Comparison of ENCODE assay signal across 8 cellular contexts in genomic region chr20:62953167-62953838, GRCh38. TPM values are rescaled to one million over a fixed set of nuclear protein-coding genes. Genes with fewer than 3 reads are reported as not detected.
A peak's percentile ranks its signal among the peaks of the same experiment; 100 is the strongest.
DNase-seq lines count a peak whose midpoint lies in the region; ATAC-seq and TF ChIP-seq lines count a peak whose summit lies in the region.

No MANE protein-coding gene starts in this region.

- peak; percentile 1 for ATAC-seq in GM21619 (IDR thresholded peaks at IDR 0.05; ENCODE audit: unreplicated experiment)
- ATAC-seq in WTC11, result no peak
- ATAC-seq in GM21723 (IDR thresholded peaks at IDR 0.05; ENCODE audit: unreplicated experiment), result no peak
- no peak for ATAC-seq in GM18517 (IDR thresholded peaks at IDR 0.05; ENCODE audit: unreplicated experiment)

- CTCF ChIA-PET in WTC11 (lab: Charles Lee), result interaction anchor here (0.6 to 3.7 kb wide), 15 partner anchors 11 to 567 kb away, joined by 3 to 24 read pairs (median 6); partner anchors contain the start of genes BHLHE23 and TCFL5

- H3K27ac Mint-ChIP-seq in WTC11, result no peak overlapping the region
- H3K27ac Mint-ChIP-seq in stimulated activated naive CD8-positive, alpha-beta T cell treated with anti-CD3 and anti-CD28 coated beads, Interleukin-15, Interleukin-2, amounts not matched to agents 100 ng/mL and 50 ng/mL, for 24 hours, result peak overlapping the region; percentile 65

- peaks cover 26% of the 10 kb centered on the region for H3K36me3 Mint-ChIP-seq in WTC11
- H3K36me3 Mint-ChIP-seq in stimulated activated naive CD8-positive, alpha-beta T cell treated with anti-CD3 and anti-CD28 coated beads, Interleukin-15, Interleukin-2, amounts not matched to agents 100 ng/mL and 50 ng/mL, for 24 hours (ENCODE audit: low read depth), result peaks cover 32% of the 10 kb centered on the region

- no peaks in the 10 kb centered on the region for H3K27me3 Mint-ChIP-seq in WTC11 (ENCODE audit: low read depth)
- H3K27me3 Mint-ChIP-seq in stimulated activated naive CD8-positive, alpha-beta T cell treated with anti-CD3 and anti-CD28 coated beads, Interleukin-15, Interleukin-2, amounts not matched to agents 100 ng/mL and 50 ng/mL, for 24 hours, result no peaks in the 10 kb centered on the region

- peaks cover 17% of the 10 kb centered on the region for H3K4me1 Mint-ChIP-seq in WTC11
- H3K4me1 Mint-ChIP-seq in stimulated activated naive CD8-positive, alpha-beta T cell treated with anti-CD3 and anti-CD28 coated beads, Interleukin-15, Interleukin-2, amounts not matched to agents 100 ng/mL and 50 ng/mL, for 24 hours (ENCODE audit: low read depth), result peaks cover 30% of the 10 kb centered on the region

- POLR2A ChIA-PET in WTC11 (lab: Charles Lee), result no interaction called here

- peak overlapping the region; percentile 65 for H3K4me3 Mint-ChIP-seq in WTC11
- peak overlapping the region; percentile 84 for H3K4me3 Mint-ChIP-seq in stimulated activated naive CD8-positive, alpha-beta T cell treated with anti-CD3 and anti-CD28 coated beads, Interleukin-15, Interleukin-2, amounts not matched to agents 100 ng/mL and 50 ng/mL, for 24 hours

- no peak for TF ChIP-seq CTCF in WTC11 (IDR thresholded peaks at IDR 0.05)

- no peak for DNase-seq in WTC11 (ENCODE audit: low spot score)
- DNase-seq in NCI-H1105 treated with DMSO at 0.1 percent for 48 hours (lab: John Stamatoyannopoulos, UW), result no peak
- no peak for DNase-seq in T-helper 9 cell

- no peaks in the 10 kb centered on the region for H3K9me3 Mint-ChIP-seq in WTC11
- no peaks in the 10 kb centered on the region for H3K9me3 Mint-ChIP-seq in stimulated activated naive CD8-positive, alpha-beta T cell treated with anti-CD3 and anti-CD28 coated beads, Interleukin-15, Interleukin-2, amounts not matched to agents 100 ng/mL and 50 ng/mL, for 24 hours

- H3K4me3 ChIP-seq in iPS-11a (ENCODE audit: low read depth, low read length), result peak overlapping the region; percentile 18

TF ChIP-seq in WTC11, 78 proteins besides CTCF, POLR2A, EP300 and RAD21 (continues in another document):
- TF ChIP-seq ZNF121 (CRISPR knock-in tag; IDR thresholded peaks at IDR 0.05), result no peak
- TF ChIP-seq, protein P1, sequence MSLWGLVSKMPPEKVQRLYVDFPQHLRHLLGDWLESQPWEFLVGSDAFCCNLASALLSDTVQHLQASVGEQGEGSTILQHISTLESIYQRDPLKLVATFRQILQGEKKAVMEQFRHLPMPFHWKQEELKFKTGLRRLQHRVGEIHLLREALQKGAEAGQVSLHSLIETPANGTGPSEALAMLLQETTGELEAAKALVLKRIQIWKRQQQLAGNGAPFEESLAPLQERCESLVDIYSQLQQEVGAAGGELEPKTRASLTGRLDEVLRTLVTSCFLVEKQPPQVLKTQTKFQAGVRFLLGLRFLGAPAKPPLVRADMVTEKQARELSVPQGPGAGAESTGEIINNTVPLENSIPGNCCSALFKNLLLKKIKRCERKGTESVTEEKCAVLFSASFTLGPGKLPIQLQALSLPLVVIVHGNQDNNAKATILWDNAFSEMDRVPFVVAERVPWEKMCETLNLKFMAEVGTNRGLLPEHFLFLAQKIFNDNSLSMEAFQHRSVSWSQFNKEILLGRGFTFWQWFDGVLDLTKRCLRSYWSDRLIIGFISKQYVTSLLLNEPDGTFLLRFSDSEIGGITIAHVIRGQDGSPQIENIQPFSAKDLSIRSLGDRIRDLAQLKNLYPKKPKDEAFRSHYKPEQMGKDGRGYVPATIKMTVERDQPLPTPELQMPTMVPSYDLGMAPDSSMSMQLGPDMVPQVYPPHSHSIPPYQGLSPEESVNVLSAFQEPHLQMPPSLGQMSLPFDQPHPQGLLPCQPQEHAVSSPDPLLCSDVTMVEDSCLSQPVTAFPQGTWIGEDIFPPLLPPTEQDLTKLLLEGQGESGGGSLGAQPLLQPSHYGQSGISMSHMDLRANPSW (CRISPR knock-in tag; conservative IDR thresholded peaks at IDR 0.05; ENCODE audit: low read depth), result no peak
- TF ChIP-seq GTF2I (CRISPR knock-in tag; conservative IDR thresholded peaks at IDR 0.05), result no peak
- no peak for TF ChIP-seq USF1 (CRISPR knock-in tag; IDR thresholded peaks at IDR 0.05)
- 0 out of 2 replicates have a peak, but pooled peaks have one; percentile 28 for TF ChIP-seq ATF6 (CRISPR knock-in tag; IDR thresholded peaks at IDR 0.05)
- TF ChIP-seq ATF3 (CRISPR knock-in tag; conservative IDR thresholded peaks at IDR 0.05), result no peak
- TF ChIP-seq, protein P2, sequence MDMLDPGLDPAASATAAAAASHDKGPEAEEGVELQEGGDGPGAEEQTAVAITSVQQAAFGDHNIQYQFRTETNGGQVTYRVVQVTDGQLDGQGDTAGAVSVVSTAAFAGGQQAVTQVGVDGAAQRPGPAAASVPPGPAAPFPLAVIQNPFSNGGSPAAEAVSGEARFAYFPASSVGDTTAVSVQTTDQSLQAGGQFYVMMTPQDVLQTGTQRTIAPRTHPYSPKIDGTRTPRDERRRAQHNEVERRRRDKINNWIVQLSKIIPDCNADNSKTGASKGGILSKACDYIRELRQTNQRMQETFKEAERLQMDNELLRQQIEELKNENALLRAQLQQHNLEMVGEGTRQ (CRISPR knock-in tag; IDR thresholded peaks at IDR 0.05), result 0 out of 2 replicates have a peak, but pooled peaks have one; percentile 9
- no peak for TF ChIP-seq IRF2 (CRISPR knock-in tag; IDR thresholded peaks at IDR 0.05; ENCODE audit: borderline replicate concordance, low read depth)
- TF ChIP-seq GABPB1 (CRISPR knock-in tag; IDR thresholded peaks at IDR 0.05), result no peak
- TF ChIP-seq, protein P3, sequence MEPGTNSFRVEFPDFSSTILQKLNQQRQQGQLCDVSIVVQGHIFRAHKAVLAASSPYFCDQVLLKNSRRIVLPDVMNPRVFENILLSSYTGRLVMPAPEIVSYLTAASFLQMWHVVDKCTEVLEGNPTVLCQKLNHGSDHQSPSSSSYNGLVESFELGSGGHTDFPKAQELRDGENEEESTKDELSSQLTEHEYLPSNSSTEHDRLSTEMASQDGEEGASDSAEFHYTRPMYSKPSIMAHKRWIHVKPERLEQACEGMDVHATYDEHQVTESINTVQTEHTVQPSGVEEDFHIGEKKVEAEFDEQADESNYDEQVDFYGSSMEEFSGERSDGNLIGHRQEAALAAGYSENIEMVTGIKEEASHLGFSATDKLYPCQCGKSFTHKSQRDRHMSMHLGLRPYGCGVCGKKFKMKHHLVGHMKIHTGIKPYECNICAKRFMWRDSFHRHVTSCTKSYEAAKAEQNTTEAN (CRISPR knock-in tag; IDR thresholded peaks at IDR 0.05), result no peak
- no peak for TF ChIP-seq MLX (CRISPR knock-in tag; IDR thresholded peaks at IDR 0.05)
- no peak for TF ChIP-seq PRRX2 (CRISPR knock-in tag; IDR thresholded peaks at IDR 0.05)
- TF ChIP-seq ZNF281 (CRISPR knock-in tag; IDR thresholded peaks at IDR 0.05), result no peak

RNA-seq across cellular contexts. Expression of gene SLC17A9, which starts 0.8 kb away (rescaled TPM):
- 26.2 to 41.7 TPM (median 30.8 TPM) in 3 replicates for total RNA-seq in WTC11 (2021)

RNA-seq across cellular contexts. Expression of gene GID8, which starts 15.4 kb away (rescaled TPM):
- total RNA-seq in WTC11 (2021), result 56.2 to 70.2 TPM (median 56.6 TPM) in 3 replicates

RNA-seq across cellular contexts. Expression of gene DIDO1, which starts 27.0 kb away (rescaled TPM):
- total RNA-seq in WTC11 (2021), result 69.3 to 87.3 TPM (median 71.6 TPM) in 3 replicates

RNA-seq across cellular contexts. Expression of gene BHLHE23, which starts 53.5 kb away (rescaled TPM):
- 0.57 to 1.3 TPM (median 0.66 TPM) in 3 replicates for total RNA-seq in WTC11 (2021)
